1 cellular context compared by ENCODE assay signal in genomic region chr3:184174646-184175492, GRCh38.
A peak's percentile ranks its signal among the peaks of the same experiment; 100 is the strongest.
TF ChIP-seq lines count a peak whose summit lies in the region.

Gene AP2M1, plus strand, starts transcription at chr3:184174855. Its CDS starts 2,139 bp downstream, at chr3:184176994.

TF ChIP-seq in HepG2, 621 proteins besides CTCF, POLR2A, EP300 and RAD21 (continued from another document and continues in another):
- TF ChIP-seq ETS1 (CRISPR knock-in tag; IDR thresholded peaks at IDR 0.05) (no peak), SOX5 (CRISPR knock-in tag; IDR thresholded peaks at IDR 0.05; ENCODE audit: borderline replicate concordance) (peak; percentile 17; the same call in 1 of the 2 replicates), GATAD2A (CRISPR knock-in tag; IDR thresholded peaks at IDR 0.05) (no peak), AGO1 (IDR thresholded peaks at IDR 0.05; ENCODE audit: low read depth, low read length, poor library complexity, severe bottlenecking) (peak; percentile 49), GFI1 (CRISPR knock-in tag; IDR thresholded peaks at IDR 0.05; ENCODE audit: borderline replicate concordance) (no peak), ZNF710 (CRISPR knock-in tag; IDR thresholded peaks at IDR 0.05; ENCODE audit: borderline replicate concordance) (peak; percentile 72; the same call in 1 of the 2 replicates), NFIB (CRISPR knock-in tag; IDR thresholded peaks at IDR 0.05; ENCODE audit: borderline replicate concordance) (no peak), ZNF18 (CRISPR knock-in tag; IDR thresholded peaks at IDR 0.05; ENCODE audit: insufficient replicate concordance) (peak; percentile 58), ZNF251 (CRISPR knock-in tag; IDR thresholded peaks at IDR 0.05) (no peak), TMF1 (CRISPR knock-in tag; IDR thresholded peaks at IDR 0.05; ENCODE audit: low read depth) (no peak), FOXO1 (CRISPR knock-in tag; IDR thresholded peaks at IDR 0.05) (peak; percentile 47; the same call in 1 of the 2 replicates), RAD51 (IDR thresholded peaks at IDR 0.05; ENCODE audit: borderline replicate concordance) (no peak), HIVEP1 (CRISPR knock-in tag; IDR thresholded peaks at IDR 0.05) (no peak), ZNF589 (CRISPR knock-in tag; conservative IDR thresholded peaks at IDR 0.05) (no peak), ZNF792 (CRISPR knock-in tag; IDR thresholded peaks at IDR 0.05) (no peak), ZNF101 (CRISPR knock-in tag; IDR thresholded peaks at IDR 0.05; ENCODE audit: borderline replicate concordance, low read depth) (no peak), ZNF512B (CRISPR knock-in tag; IDR thresholded peaks at IDR 0.05; ENCODE audit: borderline replicate concordance) (no peak), FOXA3 (CRISPR knock-in tag; IDR thresholded peaks at IDR 0.05) (no peak), FOXJ3 (CRISPR knock-in tag; IDR thresholded peaks at IDR 0.05; ENCODE audit: borderline replicate concordance) (no peak), MYC (CRISPR knock-in tag; IDR thresholded peaks at IDR 0.05; ENCODE audit: borderline replicate concordance) (peak; percentile 82), CBFB (CRISPR knock-in tag; IDR thresholded peaks at IDR 0.05) (no peak), ZNF275 (CRISPR knock-in tag; IDR thresholded peaks at IDR 0.05; ENCODE audit: borderline replicate concordance) (0 out of 2 replicates have a peak, but pooled peaks have one; percentile 33), ATF1 (CRISPR knock-in tag; IDR thresholded peaks at IDR 0.05) (no peak), CREM (IDR thresholded peaks at IDR 0.05) (peak; percentile 98), CREM (CRISPR knock-in tag; IDR thresholded peaks at IDR 0.05) (no peak), CEBPG (CRISPR knock-in tag; IDR thresholded peaks at IDR 0.05) (no peak; the same call in 1 of the 2 replicates), ZBTB21 (CRISPR knock-in tag; IDR thresholded peaks at IDR 0.05) (no peak), SUZ12 (IDR thresholded peaks at IDR 0.05; ENCODE audit: low read depth, low read length) (peak; percentile 72), PRDM10 (CRISPR knock-in tag; IDR thresholded peaks at IDR 0.05; ENCODE audit: low read depth) (no peak), SAFB2 (CRISPR knock-in tag; IDR thresholded peaks at IDR 0.05; ENCODE audit: borderline replicate concordance, low read depth) (no peak), CAMTA2 (CRISPR knock-in tag; IDR thresholded peaks at IDR 0.05; ENCODE audit: borderline replicate concordance) (peak; percentile 84; the same call in 1 of the 2 replicates), POLR2AphosphoS5 (IDR thresholded peaks at IDR 0.05; ENCODE audit: low read depth, low read length) (peak; percentile 79), SP2 (CRISPR knock-in tag; IDR thresholded peaks at IDR 0.05) (0 out of 2 replicates have a peak, but pooled peaks have one; percentile 14), ZNF546 (CRISPR knock-in tag; conservative IDR thresholded peaks at IDR 0.05) (no peak), NFATC3 (CRISPR knock-in tag; IDR thresholded peaks at IDR 0.05) (no peak), HMG20B (CRISPR knock-in tag; conservative IDR thresholded peaks at IDR 0.05) (no peak), JARID2 (CRISPR knock-in tag; IDR thresholded peaks at IDR 0.05; ENCODE audit: insufficient replicate concordance) (no peak), ZBTB44 (CRISPR knock-in tag; IDR thresholded peaks at IDR 0.05) (0 out of 2 replicates have a peak, but pooled peaks have one; percentile 61), ZNF230 (CRISPR knock-in tag; IDR thresholded peaks at IDR 0.05) (peak; percentile 30; the same call in 1 of the 2 replicates), ELF1 (CRISPR knock-in tag; IDR thresholded peaks at IDR 0.05) (peak; percentile 80), MEIS1 (CRISPR knock-in tag; IDR thresholded peaks at IDR 0.05; ENCODE audit: borderline replicate concordance) (0 out of 2 replicates have a peak, but pooled peaks have one; percentile 16), ISL2 (CRISPR knock-in tag; IDR thresholded peaks at IDR 0.05) (no peak; the same call in 1 of the 2 replicates), CENPX (CRISPR knock-in tag; IDR thresholded peaks at IDR 0.05) (no peak), PRMT3 (CRISPR knock-in tag; IDR thresholded peaks at IDR 0.05; ENCODE audit: borderline replicate concordance, low read depth) (no peak), PRDM15 (CRISPR knock-in tag; IDR thresholded peaks at IDR 0.05) (no peak), KDM5A (IDR thresholded peaks at IDR 0.05; ENCODE audit: borderline replicate concordance, low read length) (no peak; the same call in 1 of the 2 replicates), ZSCAN22 (CRISPR knock-in tag; IDR thresholded peaks at IDR 0.05) (no peak), THAP8 (CRISPR knock-in tag; IDR thresholded peaks at IDR 0.05; ENCODE audit: borderline replicate concordance) (0 out of 2 replicates have a peak, but pooled peaks have one; percentile 23)
